Comparison of ENCODE assay signal across 8 cellular contexts in the genomic region with DNA sequence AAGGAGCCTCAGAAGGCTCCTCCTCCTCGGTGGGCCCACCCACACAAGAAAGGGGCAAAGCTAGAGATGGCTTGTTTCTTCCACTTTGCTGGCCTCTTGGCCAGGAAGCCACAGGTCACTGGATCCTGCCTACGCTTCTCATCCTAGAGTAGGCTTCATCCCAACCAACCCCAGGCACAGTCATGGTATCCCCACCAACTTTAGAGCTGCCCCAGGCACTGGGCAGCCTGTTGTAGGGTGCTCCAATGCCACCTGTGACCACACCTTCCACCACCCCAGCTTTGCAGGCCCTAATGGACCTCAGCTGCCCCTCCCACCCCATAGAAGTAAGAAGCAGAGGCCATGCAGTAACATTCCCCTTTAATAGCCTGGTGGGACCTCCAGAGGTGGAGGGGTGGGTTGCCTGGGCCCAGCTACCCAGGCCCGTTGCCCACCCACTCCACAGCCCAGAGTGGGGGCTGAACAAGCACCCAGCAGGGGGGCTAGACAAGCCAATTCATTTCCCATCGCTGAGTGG. TPM values are rescaled to one million over a fixed set of nuclear protein-coding genes. Genes with fewer than 3 reads are reported as not detected.
A peak's percentile ranks its signal among the peaks of the same experiment; 100 is the strongest.
DNase-seq lines count a peak whose midpoint lies in the region; ATAC-seq, FAIRE-seq and TF ChIP-seq lines count a peak whose summit lies in the region.

No MANE protein-coding gene starts in this region.

- H3K79me2 ChIP-seq in mesendoderm (ENCODE audit: control insufficient read depth, insufficient read depth, low read length): peaks cover 21% of the 10 kb centered on the region

- H3K79me1 ChIP-seq in mesendoderm (ENCODE audit: low read length): peaks cover 10% of the 10 kb centered on the region

- H3K56ac ChIP-seq in mesendoderm (ENCODE audit: low read length): peak overlapping the region; percentile 98

- CTCF ChIA-PET in MCF 10A (lab: Yijun Ruan, JAX): interaction anchor here (0.7 to 3.0 kb wide), 4 partner anchors 10 to 36 kb away, joined by 3 to 43 read pairs (median 5); a partner anchor contains a TSS

- no peaks in the 10 kb centered on the region for H3K27me3 Mint-ChIP-seq in activated naive CD4-positive, alpha-beta T cell treated with anti-CD3 and anti-CD28 coated beads, Interleukin-2, amount 50 U/mL, for 24 hours
- no peaks in the 10 kb centered on the region for H3K27me3 Mint-ChIP-seq in MCF 10A (ENCODE audit: insufficient read depth, unreplicated experiment)

- no peak overlapping the region for H2BK15ac ChIP-seq in mesendoderm (replicated peaks; ENCODE audit: low read depth)

- H2BK5ac ChIP-seq in mesendoderm (ENCODE audit: low read length): no peak overlapping the region

- TF ChIP-seq CTCF in MCF 10A (IDR thresholded peaks at IDR 0.05; ENCODE audit: unreplicated experiment) (no peak), upper lobe of right lung (IDR thresholded peaks at IDR 0.05) (no peak)

- no peaks in the 10 kb centered on the region for H3K9me3 Mint-ChIP-seq in activated naive CD4-positive, alpha-beta T cell treated with anti-CD3 and anti-CD28 coated beads, Interleukin-2, amount 50 U/mL, for 24 hours
- H3K9me3 Mint-ChIP-seq in MCF 10A (ENCODE audit: unreplicated experiment): no peaks in the 10 kb centered on the region

- FAIRE-seq in HTR-8/SVneo (lab: Jason Lieb, UNC): no peak

- peak overlapping the region; percentile 70 for H4K8ac ChIP-seq in mesendoderm (ENCODE audit: low read depth, low read length)

- no peak overlapping the region for H3K4ac ChIP-seq in mesendoderm (ENCODE audit: low read depth, low read length)

- H3K9ac ChIP-seq in mesendoderm (ENCODE audit: low read length): peak overlapping the region; percentile 86

- H3K18ac ChIP-seq in mesendoderm (ENCODE audit: low read length): no peak overlapping the region

- peaks cover 13% of the 10 kb centered on the region for H3K36me3 ChIP-seq in mesendoderm (ENCODE audit: control insufficient read depth, insufficient read depth, low read length)
- H3K36me3 ChIP-seq in upper lobe of right lung: peaks cover 48% of the 10 kb centered on the region

- H3K27ac ChIP-seq in mesendoderm (ENCODE audit: low read depth, low read length): peak overlapping the region; percentile 84
- H3K27ac ChIP-seq in upper lobe of right lung: peak overlapping the region; percentile 94

- DNase-seq in activated naive CD4-positive, alpha-beta T cell treated with anti-CD3 and anti-CD28 coated beads, Interleukin-2, amount 50 U/mL, for 16 hours: no peak
- no peak for DNase-seq in MCF 10A (ENCODE audit: unreplicated experiment)
- no peak for DNase-seq in mesendoderm
- no peak for DNase-seq in upper lobe of right lung
- no peak for DNase-seq in HTR-8/SVneo (ENCODE audit: insufficient read length, low spot score)
- no peak for DNase-seq in AG08396 (ENCODE audit: low spot score)

- H3K4me2 ChIP-seq in mesendoderm (ENCODE audit: low read length): peak overlapping the region; percentile 47

- POLR2A ChIA-PET in MCF 10A (lab: Yijun Ruan, JAX): interaction anchor here (0.8 to 5.4 kb wide), 7 partner anchors 11 to 80 kb away, joined by 4 to 166 read pairs (median 9); a partner anchor contains a TSS

- peak overlapping the region; percentile 72 for H4K5ac ChIP-seq in mesendoderm (ENCODE audit: low read length)

- peak overlapping the region; percentile 99 for H2AK5ac ChIP-seq in mesendoderm (ENCODE audit: low read length)

- H3K27me3 ChIP-seq in mesendoderm (ENCODE audit: insufficient read depth, low read length, poor library complexity) (no peaks in the 10 kb centered on the region), upper lobe of right lung (no peaks in the 10 kb centered on the region)

- intact Hi-C loops in MCF 10A (cut with micrococcal nuclease) (loop anchor here (2.0 kb wide), 1 partner anchor 37 kb away; a partner anchor contains a TSS), upper lobe of right lung (cut with DNase I) (no loop called here)

- H3K4me3 ChIP-seq in mesendoderm (ENCODE audit: low read length) (no peak overlapping the region), upper lobe of right lung (peak overlapping the region; percentile 87)

- no peak overlapping the region for H3K23ac ChIP-seq in mesendoderm (ENCODE audit: low read length)

- H3K36me3 Mint-ChIP-seq in activated naive CD4-positive, alpha-beta T cell treated with anti-CD3 and anti-CD28 coated beads, Interleukin-2, amount 50 U/mL, for 24 hours: peaks cover 17% of the 10 kb centered on the region
- peaks cover 84% of the 10 kb centered on the region for H3K36me3 Mint-ChIP-seq in MCF 10A (ENCODE audit: insufficient read depth, unreplicated experiment)

- H3K27ac Mint-ChIP-seq in activated naive CD4-positive, alpha-beta T cell treated with anti-CD3 and anti-CD28 coated beads, Interleukin-2, amount 50 U/mL, for 24 hours: peak overlapping the region; percentile 99
- H3K27ac Mint-ChIP-seq in MCF 10A (ENCODE audit: low read depth, unreplicated experiment): peak overlapping the region; percentile 99

- H3K4me1 ChIP-seq in mesendoderm (ENCODE audit: control insufficient read depth, low read depth, low read length): peaks cover 9% of the 10 kb centered on the region
- peaks cover 37% of the 10 kb centered on the region for H3K4me1 ChIP-seq in upper lobe of right lung

- no peak for ATAC-seq in upper lobe of right lung
- ATAC-seq in HG03469 (IDR thresholded peaks at IDR 0.05; ENCODE audit: unreplicated experiment): no peak

- peak overlapping the region; percentile 97 for H3K4me3 Mint-ChIP-seq in activated naive CD4-positive, alpha-beta T cell treated with anti-CD3 and anti-CD28 coated beads, Interleukin-2, amount 50 U/mL, for 24 hours
- peak overlapping the region; percentile 98 for H3K4me3 Mint-ChIP-seq in MCF 10A (ENCODE audit: unreplicated experiment)

- WGBS in mesendoderm (ENCODE audit: extremely low coverage, insufficient coverage, low lambda C conversion rate): no CpG with 5 or more reads among the region's 4 CpGs

- no peaks in the 10 kb centered on the region for H3K9me3 ChIP-seq in upper lobe of right lung

- H2BK120ac ChIP-seq in mesendoderm (ENCODE audit: low read depth, low read length): no peak overlapping the region

- no TSS peak for BruUV-seq in MCF 10A (replicated peaks; lab: Mats Ljungman, UMichigan)

- peaks cover 49% of the 10 kb centered on the region for H3K4me1 Mint-ChIP-seq in activated naive CD4-positive, alpha-beta T cell treated with anti-CD3 and anti-CD28 coated beads, Interleukin-2, amount 50 U/mL, for 24 hours
- H3K4me1 Mint-ChIP-seq in MCF 10A (ENCODE audit: insufficient read depth, unreplicated experiment): peaks cover 38% of the 10 kb centered on the region

RNA-seq across cellular contexts. Expression of a gene that starts 0.5 kb away (rescaled TPM):
- total RNA-seq in MCF 10A (2022): 154 and 184 TPM in 2 replicates
- polyA plus RNA-seq in mesendoderm (2013, experiment 1 of 2): 60.0 TPM
- polyA plus RNA-seq in mesendoderm (2013, experiment 2 of 2): 58.5 TPM
- 96.5 TPM for total RNA-seq in upper lobe of right lung

RNA-seq across cellular contexts. Expression of a gene that starts 3.0 kb away (rescaled TPM):
- total RNA-seq in MCF 10A (2022) (149 and 158 TPM in 2 replicates), upper lobe of right lung (53.8 TPM)
- polyA plus RNA-seq in mesendoderm (2013, experiment 1 of 2): 86.4 TPM
- 88.0 TPM for polyA plus RNA-seq in mesendoderm (2013, experiment 2 of 2)

RNA-seq across cellular contexts. Expression of a gene that starts 11.6 kb away (rescaled TPM):
- total RNA-seq in MCF 10A (2022): 236 and 290 TPM in 2 replicates
- polyA plus RNA-seq in mesendoderm (2013, experiment 1 of 2): 1,044 TPM
- 1,033 TPM for polyA plus RNA-seq in mesendoderm (2013, experiment 2 of 2)
- total RNA-seq in upper lobe of right lung: 199 TPM

RNA-seq across cellular contexts. Expression of a gene that starts 17.7 kb away (rescaled TPM):
- total RNA-seq in MCF 10A (2022): 50.7 and 51.9 TPM in 2 replicates
- polyA plus RNA-seq in mesendoderm (2013, experiment 1 of 2): 6.5 TPM
- 6.3 TPM for polyA plus RNA-seq in mesendoderm (2013, experiment 2 of 2)
- total RNA-seq in upper lobe of right lung: 44.3 TPM

RNA-seq across cellular contexts. Expression of a gene that starts 35.8 kb away (rescaled TPM):
- total RNA-seq in MCF 10A (2022): 12.8 and 15.0 TPM in 2 replicates
- 13.0 TPM for polyA plus RNA-seq in mesendoderm (2013, experiment 1 of 2)
- polyA plus RNA-seq in mesendoderm (2013, experiment 2 of 2): 12.6 TPM
- total RNA-seq in upper lobe of right lung: 14.1 TPM
